ENCODE assay signal across 18 cellular contexts in the genomic region with DNA sequence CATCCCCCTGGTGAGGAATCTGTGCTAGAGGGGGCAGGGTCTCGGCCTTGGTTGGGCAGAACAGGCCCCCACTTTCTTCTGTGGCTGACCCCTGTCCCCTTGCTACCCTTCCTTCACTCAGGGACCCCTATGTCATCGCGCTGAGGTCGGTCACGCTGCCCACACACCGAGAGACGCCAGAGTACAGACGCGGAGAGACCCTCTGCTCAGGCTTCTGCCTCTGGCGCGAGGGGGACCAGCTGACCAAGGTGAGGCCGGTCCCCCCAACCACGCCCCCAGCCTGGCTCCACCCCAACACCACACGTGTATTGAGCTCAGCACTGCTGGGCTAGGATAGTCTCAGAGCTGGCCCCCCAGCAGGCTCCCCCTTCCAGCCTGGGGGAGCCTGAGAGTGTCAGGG. TPM values are rescaled to one million over a fixed set of nuclear protein-coding genes. Genes with fewer than 3 reads are reported as not detected.
A peak's percentile ranks its signal among the peaks of the same experiment; 100 is the strongest.
DNase-seq lines count a peak whose midpoint lies in the region; ATAC-seq and TF ChIP-seq lines count a peak whose summit lies in the region.
"Had no signal": no experiment of that assay in that cellular context is flagged by ENCODE, and none has a peak within 500 bp of the region (broad histone marks: within the 10 kb centered on the region; RNA-seq: fewer than 3 reads in every experiment).

No MANE protein-coding gene starts in this region.

- H3K27me3 Mint-ChIP-seq in natural killer cell treated with Interleukin-12 subunit alpha and Interleukin-12 subunit beta and Interleukin-15 and Interleukin-18, amount 100 ng/mL, for 72 hours: peaks cover 0 to 2% of the 10 kb centered on the region in 2 donors
- no peaks in the 10 kb centered on the region for H3K27me3 Mint-ChIP-seq in natural killer cell (ENCODE audit: low read depth in 2 of 2)

- H3K4me3 Mint-ChIP-seq in natural killer cell treated with Interleukin-12 subunit alpha and Interleukin-12 subunit beta and Interleukin-15 and Interleukin-18, amount 100 ng/mL, for 72 hours: no peak overlapping the region
- no peak overlapping the region for H3K4me3 Mint-ChIP-seq in natural killer cell
- H3K4me3 Mint-ChIP-seq: CD8-positive, alpha-beta T cell had no signal

- peak overlapping the region; percentile 38 for H2AK5ac ChIP-seq in mesenchymal stem cell (ENCODE audit: low read length, severe bottlenecking)

- H3K9me3 ChIP-seq in mesenchymal stem cell (ENCODE audit: control insufficient read depth, low read length): no peaks in the 10 kb centered on the region
- no peaks in the 10 kb centered on the region for H3K9me3 ChIP-seq in sigmoid colon
- H3K9me3 ChIP-seq: A549, HAP-1 had no signal

- no peaks in the 10 kb centered on the region for H3K36me3 Mint-ChIP-seq in natural killer cell treated with Interleukin-12 subunit alpha and Interleukin-12 subunit beta and Interleukin-15 and Interleukin-18, amount 100 ng/mL, for 72 hours
- H3K36me3 Mint-ChIP-seq in natural killer cell: no peaks in the 10 kb centered on the region
- H3K36me3 Mint-ChIP-seq: CD8-positive, alpha-beta T cell had no signal

- no peak overlapping the region for H3K18ac ChIP-seq in mesenchymal stem cell (ENCODE audit: low read depth in 1 of 2, low read length in 2 of 2)

- H3K4me3 ChIP-seq in mesenchymal stem cell (ENCODE audit: insufficient read depth in 1 of 2, low read depth in 1 of 2, low read length in 2 of 2) (no peak overlapping the region), sigmoid colon (no peak overlapping the region)
- H3K4me3 ChIP-seq: A549, HAP-1 had no signal

- 93% methylated on average over 12 of the region's 14 CpGs for WGBS in mesenchymal stem cell
- WGBS in sigmoid colon, 2 donors: 86 to 91% methylated on average over 14 of the region's 14 CpGs

- H4K91ac ChIP-seq in mesenchymal stem cell (ENCODE audit: low read length): no peak overlapping the region

- H2AFZ ChIP-seq in mesenchymal stem cell (ENCODE audit: low read depth, low read length): no peak overlapping the region

- no peak for TF ChIP-seq EP300 in sigmoid colon (IDR thresholded peaks at IDR 0.05)

- peaks cover 8 to 10% of the 10 kb centered on the region in 2 donors for H3K4me1 Mint-ChIP-seq in natural killer cell treated with Interleukin-12 subunit alpha and Interleukin-12 subunit beta and Interleukin-15 and Interleukin-18, amount 100 ng/mL, for 72 hours (ENCODE audit: low read depth in 2 of 2)
- peaks cover 9 to 11% of the 10 kb centered on the region in 2 donors for H3K4me1 Mint-ChIP-seq in natural killer cell

- no peaks in the 10 kb centered on the region for H3K79me1 ChIP-seq in mesenchymal stem cell (replicated peaks; ENCODE audit: low read length, poor library complexity, severe bottlenecking)

- H2BK120ac ChIP-seq in mesenchymal stem cell (ENCODE audit: low read depth, low read length): no peak overlapping the region

- H3K9me3 Mint-ChIP-seq in natural killer cell treated with Interleukin-12 subunit alpha and Interleukin-12 subunit beta and Interleukin-15 and Interleukin-18, amount 100 ng/mL, for 72 hours: no peaks in the 10 kb centered on the region
- H3K9me3 Mint-ChIP-seq in natural killer cell: no peaks in the 10 kb centered on the region
- H3K9me3 Mint-ChIP-seq: CD8-positive, alpha-beta T cell had no signal

- no peak overlapping the region for H3K4ac ChIP-seq in mesenchymal stem cell (ENCODE audit: low read depth in 1 of 2, low read length in 2 of 2)

- H2BK12ac ChIP-seq in mesenchymal stem cell (ENCODE audit: low read length in 2 of 2): no peak overlapping the region

- H2BK15ac ChIP-seq in mesenchymal stem cell (ENCODE audit: low read depth, poor library complexity, severe bottlenecking): no peak overlapping the region

- ATAC-seq in natural killer cell treated with Interleukin-12 subunit alpha and Interleukin-12 subunit beta and Interleukin-15 and Interleukin-18, amount 100 ng/mL, for 72 hours: no peak
- ATAC-seq in natural killer cell (no peak), HG03039 (IDR thresholded peaks at IDR 0.05; ENCODE audit: unreplicated experiment) (no peak), GM21528 (IDR thresholded peaks at IDR 0.05; ENCODE audit: low FRiP score, unreplicated experiment) (no peak)
- ATAC-seq: A549; CD8-positive, alpha-beta T cell had no signal

- intact Hi-C loops in natural killer cell (cut with micrococcal nuclease) (no loop called here), sigmoid colon (cut with DNase I) (no loop called here)

- no peak for TF ChIP-seq POLR2A in sigmoid colon (IDR thresholded peaks at IDR 0.05)

- H3K4me2 ChIP-seq in mesenchymal stem cell (ENCODE audit: low read length, poor library complexity, severe bottlenecking): no peak overlapping the region
- H3K4me2 ChIP-seq: A549 had no signal

- H3K27ac ChIP-seq in mesenchymal stem cell (ENCODE audit: low read length, poor library complexity, severe bottlenecking) (no peak overlapping the region), sigmoid colon (no peak overlapping the region)
- H3K27ac ChIP-seq: 22Rv1, A549 had no signal

- H3K36me3 ChIP-seq in mesenchymal stem cell (ENCODE audit: control insufficient read depth in 1 of 2, insufficient read depth in 2 of 2, low read depth in 1 of 2, low read length in 2 of 2) (no peaks in the 10 kb centered on the region), sigmoid colon (peaks cover 0 to 55% (median 9%) of the 10 kb centered on the region in 4 donors)
- H3K36me3 ChIP-seq: HAP-1 had no signal

- H3K14ac ChIP-seq in mesenchymal stem cell (ENCODE audit: low read length in 2 of 2): peak overlapping the region in 1 of 2 experiments; percentile 15

- H3K27me3 ChIP-seq in mesenchymal stem cell (ENCODE audit: control insufficient read depth in 1 of 2, insufficient read depth in 1 of 2, low read length in 2 of 2): no peaks in the 10 kb centered on the region
- H3K27me3 ChIP-seq in sigmoid colon: no peaks in the 10 kb centered on the region

- no peak overlapping the region for H4K8ac ChIP-seq in mesenchymal stem cell (ENCODE audit: low read length)

- DNase-seq in natural killer cell treated with Interleukin-12 subunit alpha and Interleukin-12 subunit beta and Interleukin-15 and Interleukin-18, amount 100 ng/mL, for 72 hours (ENCODE audit: low spot score): peak; percentile 23
- no peak for DNase-seq in natural killer cell
- DNase-seq in mesenchymal stem cell: no peak
- DNase-seq in sigmoid colon: peak; percentile 35
- no peak for DNase-seq in activated CD4-positive, CD25-positive, alpha-beta regulatory T cell (lab: John Stamatoyannopoulos, UW)
- DNase-seq: AML-193; Calu3; CD8-positive, alpha-beta T cell; DMS79 treated with DMSO at 0.1 percent for 48 hours; GF-D8 had no signal

- H2BK5ac ChIP-seq in mesenchymal stem cell (ENCODE audit: low read depth, low read length, poor library complexity, severe bottlenecking): no peak overlapping the region

- no peak overlapping the region for H3K23ac ChIP-seq in mesenchymal stem cell (ENCODE audit: low read length in 2 of 2)

- TF ChIP-seq CTCF in natural killer cell (IDR thresholded peaks at IDR 0.05) (no peak), sigmoid colon (IDR thresholded peaks at IDR 0.05) (no peak)

- H3K4me1 ChIP-seq in mesenchymal stem cell (ENCODE audit: control insufficient read depth, insufficient read depth, low read depth, low read length) (peaks cover 42% of the 10 kb centered on the region), sigmoid colon (no peaks in the 10 kb centered on the region)
- H3K4me1 ChIP-seq: A549, HAP-1 had no signal

- no peak overlapping the region for H3K9ac ChIP-seq in mesenchymal stem cell (ENCODE audit: low read length)

- no peak overlapping the region for H3K27ac Mint-ChIP-seq in natural killer cell treated with Interleukin-12 subunit alpha and Interleukin-12 subunit beta and Interleukin-15 and Interleukin-18, amount 100 ng/mL, for 72 hours
- no peak overlapping the region for H3K27ac Mint-ChIP-seq in natural killer cell
- H3K27ac Mint-ChIP-seq: CD8-positive, alpha-beta T cell had no signal

RNA-seq across cellular contexts. Expression of a gene that starts 15.5 kb away (rescaled TPM):
- not detected for total RNA-seq in natural killer cell treated with Interleukin-12 subunit alpha and Interleukin-12 subunit beta and Interleukin-15 and Interleukin-18, amount 100 ng/mL, for 72 hours
- total RNA-seq in natural killer cell (not detected), sigmoid colon (not detected)
- not detected for polyA plus RNA-seq in mesenchymal stem cell (2013, experiment 1 of 2)
- polyA plus RNA-seq in mesenchymal stem cell (2013, experiment 2 of 2): not detected
- 1 to 10 TPM; 3.2 to 5.4 (median 3.7) TPM for polyA plus RNA-seq in sigmoid colon
- total RNA-seq: Calu3; CD8-positive, alpha-beta T cell; H4; HT-29 had no signal
- polyA plus RNA-seq: A549, BJ had no signal

RNA-seq across cellular contexts. Expression of a gene that starts 33.8 kb away (rescaled TPM):
- under 1 TPM in 1 of 2 donors, not detected in 1; 0.84 TPM for total RNA-seq in natural killer cell treated with Interleukin-12 subunit alpha and Interleukin-12 subunit beta and Interleukin-15 and Interleukin-18, amount 100 ng/mL, for 72 hours
- under 1 TPM; 0.16 to 0.88 (median 0.33) TPM for total RNA-seq in natural killer cell
- 0.04 TPM for polyA plus RNA-seq in mesenchymal stem cell (2013, experiment 1 of 2)
- not detected for polyA plus RNA-seq in mesenchymal stem cell (2013, experiment 2 of 2)
- 10 to 100 TPM; 11.2 to 23.0 (median 15.9) TPM for total RNA-seq in sigmoid colon
- polyA plus RNA-seq in sigmoid colon: 1 to 10 TPM in 2 of 3 donors, under 1 TPM in 1; 0.69 to 4.3 (median 1.8) TPM
- total RNA-seq: CD8-positive, alpha-beta T cell; H4 had no signal
- polyA plus RNA-seq: A549 had no signal

RNA-seq across cellular contexts. Expression of a gene that starts 59.8 kb away (rescaled TPM):
- under 1 TPM; 0.33 to 0.52 TPM for total RNA-seq in natural killer cell treated with Interleukin-12 subunit alpha and Interleukin-12 subunit beta and Interleukin-15 and Interleukin-18, amount 100 ng/mL, for 72 hours
- 1 to 10 TPM in 1 of 3 donors, under 1 TPM in 2; 0.61 to 1.2 (median 0.85) TPM for total RNA-seq in natural killer cell
- polyA plus RNA-seq in mesenchymal stem cell (2013, experiment 1 of 2): 0.83 TPM
- 0.88 TPM for polyA plus RNA-seq in mesenchymal stem cell (2013, experiment 2 of 2)
- 10 to 100 TPM in 3 of 4 donors, 1 to 10 TPM in 1; 8.9 to 30.5 (median 19.8) TPM for total RNA-seq in sigmoid colon
- 10 to 100 TPM; 21.0 to 40.9 (median 31.9) TPM for polyA plus RNA-seq in sigmoid colon

Comparison
In these comparisons a context has a peak if more than half of its experiments do, and no peak if none do; other contexts are left out.
1. DNase-seq: peak in natural killer cell treated with Interleukin-12 subunit alpha and Interleukin-12 subunit beta and Interleukin-15 and Interleukin-18, amount 100 ng/mL, for 72 hours (single experiment) and sigmoid colon (single experiment); none in natural killer cell (single experiment), mesenchymal stem cell (single experiment) and activated CD4-positive, CD25-positive, alpha-beta regulatory T cell (0 of 4).
2. RNA of a gene that starts 33.8 kb away (total RNA-seq): 11.2 to 23.0 TPM in sigmoid colon; 0.84 TPM in natural killer cell treated with Interleukin-12 subunit alpha and Interleukin-12 subunit beta and Interleukin-15 and Interleukin-18, amount 100 ng/mL, for 72 hours and 0.16 to 0.88 TPM in natural killer cell; every median in the first group is over 4 times any median in the second.
3. RNA of a gene that starts 59.8 kb away (total RNA-seq): 8.9 to 30.5 TPM in sigmoid colon; 0.61 to 1.2 TPM in natural killer cell and 0.33 to 0.52 TPM in natural killer cell treated with Interleukin-12 subunit alpha and Interleukin-12 subunit beta and Interleukin-15 and Interleukin-18, amount 100 ng/mL, for 72 hours; every median in the first group is over 4 times any median in the second.